Comparison of ENCODE assay signal across 14 cellular contexts in the genomic region with DNA sequence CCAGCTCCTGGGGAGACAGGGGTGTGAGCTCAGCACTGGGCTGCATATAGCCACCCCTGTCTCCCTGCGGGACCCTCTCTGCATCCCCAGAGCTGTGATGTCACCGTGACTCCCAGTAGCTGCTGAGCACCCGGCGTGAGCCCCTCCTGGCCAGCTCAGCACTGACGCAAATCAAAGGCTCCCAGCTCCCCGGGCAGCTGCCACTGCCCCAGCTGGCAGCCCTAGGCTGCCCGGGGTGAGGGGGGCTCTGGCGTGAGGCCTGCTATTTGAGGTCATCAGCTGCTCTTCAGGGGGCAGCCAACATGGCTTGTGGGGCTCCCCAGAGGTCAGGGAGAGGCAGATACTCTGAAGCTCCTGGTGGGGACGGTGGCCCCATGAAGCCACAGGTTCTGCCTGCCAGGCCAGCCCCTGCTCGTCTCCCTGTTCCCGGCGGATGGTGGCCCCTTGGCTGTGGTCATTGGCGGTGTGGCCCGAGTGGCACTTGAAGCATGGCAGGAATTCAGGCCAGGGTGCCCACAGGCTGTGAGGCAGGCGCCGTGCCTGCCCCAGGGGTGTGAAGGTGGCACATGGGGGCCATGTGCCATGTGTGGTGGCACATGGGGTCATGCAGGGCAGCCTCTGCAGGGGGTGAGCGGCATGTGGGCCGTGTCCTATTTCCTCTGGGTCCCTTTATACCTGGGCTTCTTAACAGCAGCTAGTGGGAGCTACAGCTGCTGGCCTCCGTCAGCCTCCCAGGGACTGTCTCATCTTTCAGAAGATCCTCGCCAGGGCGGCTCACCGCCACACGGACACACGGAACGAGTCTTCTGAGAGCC.
DNase-seq lines count a peak whose midpoint lies in the region; ATAC-seq, FAIRE-seq and TF ChIP-seq lines count a peak whose summit lies in the region.
"Had no signal": no experiment of that assay in that cellular context is flagged by ENCODE, and none has a peak within 500 bp of the region (broad histone marks: within the 10 kb centered on the region; RNA-seq: fewer than 3 reads in every experiment).

No MANE protein-coding gene starts in this region.

- H3K4ac ChIP-seq in mesenchymal stem cell (ENCODE audit: low read depth in 1 of 2, low read length in 2 of 2): peak overlapping the region in 1 of 2 experiments; percentile 51

- H3K36me3 ChIP-seq in mesenchymal stem cell (ENCODE audit: control insufficient read depth in 1 of 2, insufficient read depth in 2 of 2, low read depth in 1 of 2, low read length in 2 of 2): no peaks in the 10 kb centered on the region

- H4K91ac ChIP-seq in mesenchymal stem cell (ENCODE audit: low read length): peak overlapping the region; percentile 64

- no peaks in the 10 kb centered on the region for H3K36me3 Mint-ChIP-seq in CD4-positive, alpha-beta T cell (ENCODE audit: low read depth)

- no peaks in the 10 kb centered on the region for H3K27me3 Mint-ChIP-seq in CD4-positive, alpha-beta T cell
- H3K27me3 Mint-ChIP-seq: activated CD4-positive, alpha-beta T cell treated with anti-CD3 and anti-CD28 coated beads for 36 hours had no signal

- H3K27ac Mint-ChIP-seq in CD4-positive, alpha-beta T cell: no peak overlapping the region
- H3K27ac Mint-ChIP-seq: activated CD4-positive, alpha-beta T cell treated with anti-CD3 and anti-CD28 coated beads for 36 hours; T-helper 1 cell treated with Interleukin-12 subunit alpha and Interleukin-12 subunit beta and Interleukin-4 antibody, amounts not matched to agents 30 μg/mL and 1 μg/mL, for 36 hours had no signal

- peaks cover 0 to 4% of the 10 kb centered on the region in 2 experiments for H3K27me3 ChIP-seq in mesenchymal stem cell (ENCODE audit: control insufficient read depth in 1 of 2, insufficient read depth in 1 of 2, low read length in 2 of 2)
- H3K27me3 ChIP-seq in CD4-positive, alpha-beta T cell (ENCODE audit: control insufficient read depth, insufficient read depth, low read length): no peaks in the 10 kb centered on the region

- peak overlapping the region; percentile 38 to 80 for H3K18ac ChIP-seq in mesenchymal stem cell (ENCODE audit: low read depth in 1 of 2, low read length in 2 of 2)

- in situ Hi-C loops in astrocyte of the spinal cord (cut with HindIII; ENCODE audit: low sequenced_read_pairs): no loop called here

- H3K4me1 Mint-ChIP-seq in CD4-positive, alpha-beta T cell (ENCODE audit: low read depth): peaks cover 8% of the 10 kb centered on the region

- peak; percentile 75 for DNase-seq in A172 (ENCODE audit: low spot score)
- DNase-seq in H54 (ENCODE audit: insufficient read length, low spot score): peak; percentile 65
- DNase-seq in astrocyte of the spinal cord (ENCODE audit: low read depth, low spot score): peak; percentile 47
- DNase-seq in mesenchymal stem cell: peak; percentile 40
- no peak for DNase-seq in CD4-positive, alpha-beta T cell
- no peak for DNase-seq in NCI-H1092 (lab: John Stamatoyannopoulos, UW)
- DNase-seq: activated CD4-positive, alpha-beta T cell treated with anti-CD3 and anti-CD28 coated beads for 36 hours; activated T-cell treated with anti-CD3 and anti-CD28 coated beads, Interleukin-2, amount 50 U/mL, for 48 hours; NCI-H1105 had no signal

- H2BK12ac ChIP-seq in mesenchymal stem cell (ENCODE audit: low read length in 2 of 2): peak overlapping the region in 1 of 2 experiments; percentile 85

- H3K4me2 ChIP-seq in mesenchymal stem cell (ENCODE audit: low read length, poor library complexity, severe bottlenecking): no peak overlapping the region

- H2BK15ac ChIP-seq in mesenchymal stem cell (ENCODE audit: low read depth, poor library complexity, severe bottlenecking): peak overlapping the region; percentile 6

- H3K4me1 ChIP-seq in mesenchymal stem cell (ENCODE audit: control insufficient read depth, insufficient read depth, low read depth, low read length): peaks cover 47% of the 10 kb centered on the region

- no peak overlapping the region for H4K8ac ChIP-seq in mesenchymal stem cell (ENCODE audit: low read length)

- H3K9me3 Mint-ChIP-seq in CD4-positive, alpha-beta T cell: no peaks in the 10 kb centered on the region

- no peak for TF ChIP-seq POLR2A in H54 (IDR thresholded peaks at IDR 0.05; ENCODE audit: low read depth, low read length)

- no peak for FAIRE-seq in H54 (lab: Jason Lieb, UNC)
- FAIRE-seq: GM12892 had no signal

- no peak overlapping the region for H3K14ac ChIP-seq in mesenchymal stem cell (ENCODE audit: low read length in 2 of 2)

- no peak overlapping the region for H3K23ac ChIP-seq in mesenchymal stem cell (ENCODE audit: low read length in 2 of 2)

- CTCF ChIA-PET in CD4-positive, alpha-beta T cell (lab: Charles Lee): no interaction called here

- POLR2A ChIA-PET in CD4-positive, alpha-beta T cell (lab: Charles Lee): no interaction called here

- H2AFZ ChIP-seq in mesenchymal stem cell (ENCODE audit: low read depth, low read length): no peak overlapping the region

- no peak for TF ChIP-seq CTCF in astrocyte of the spinal cord (IDR thresholded peaks at IDR 0.05; ENCODE audit: low read depth, low read length)
- TF ChIP-seq CTCF in CD4-positive, alpha-beta T cell (IDR thresholded peaks at IDR 0.05): no peak

- H2AK5ac ChIP-seq in mesenchymal stem cell (ENCODE audit: low read length, severe bottlenecking): peak overlapping the region; percentile 5

- intact Hi-C loops in CD4-positive, alpha-beta T cell (cut with DNase I, micrococcal nuclease): no loop called here

- H3K9ac ChIP-seq in mesenchymal stem cell (ENCODE audit: low read length): peak overlapping the region; percentile 41

- H3K9me3 ChIP-seq in mesenchymal stem cell (ENCODE audit: control insufficient read depth, low read length): no peaks in the 10 kb centered on the region
- H3K9me3 ChIP-seq in CD4-positive, alpha-beta T cell (ENCODE audit: control insufficient read depth, low read length): no peaks in the 10 kb centered on the region

- H3K79me1 ChIP-seq in mesenchymal stem cell (replicated peaks; ENCODE audit: low read length, poor library complexity, severe bottlenecking): no peaks in the 10 kb centered on the region

- H3K27ac ChIP-seq in mesenchymal stem cell (ENCODE audit: low read length, poor library complexity, severe bottlenecking): peak overlapping the region; percentile 6
- no peak overlapping the region for H3K27ac ChIP-seq in CD4-positive, alpha-beta T cell (ENCODE audit: low read depth, low read length)

- H2BK5ac ChIP-seq in mesenchymal stem cell (ENCODE audit: low read depth, low read length, poor library complexity, severe bottlenecking): no peak overlapping the region

- WGBS in mesenchymal stem cell: 85% methylated on average over 25 of the region's 25 CpGs

- ATAC-seq in CD4-positive, alpha-beta T cell (ENCODE audit: poor library complexity): no peak
- ATAC-seq in GM21737 (IDR thresholded peaks at IDR 0.05; ENCODE audit: unreplicated experiment): no peak
- no peak for ATAC-seq in GM18858 (IDR thresholded peaks at IDR 0.05; ENCODE audit: unreplicated experiment)
- ATAC-seq: activated CD4-positive, alpha-beta T cell treated with anti-CD3 and anti-CD28 coated beads for 36 hours had no signal

- H2BK120ac ChIP-seq in mesenchymal stem cell (ENCODE audit: low read depth, low read length): peak overlapping the region; percentile 27

- no peak overlapping the region for H3K4me3 Mint-ChIP-seq in CD4-positive, alpha-beta T cell
- H3K4me3 Mint-ChIP-seq: activated CD4-positive, alpha-beta T cell treated with anti-CD3 and anti-CD28 coated beads for 36 hours; T-helper 1 cell treated with Interleukin-12 subunit alpha and Interleukin-12 subunit beta and Interleukin-4 antibody, amounts not matched to agents 30 μg/mL and 1 μg/mL, for 36 hours had no signal

- H3K4me3 ChIP-seq in astrocyte of the spinal cord (ENCODE audit: low read depth, low read length) (no peak overlapping the region), mesenchymal stem cell (ENCODE audit: insufficient read depth in 1 of 2, low read depth in 1 of 2, low read length in 2 of 2) (no peak overlapping the region)
- H3K4me3 ChIP-seq: lung had no signal

Comparison
In these comparisons a context has a peak if more than half of its experiments do, and no peak if none do; other contexts are left out.
1. DNase-seq: peak in A172 (single experiment), H54 (single experiment), astrocyte of the spinal cord (single experiment) and mesenchymal stem cell (single experiment); none in CD4-positive, alpha-beta T cell (0 of 10) and NCI-H1092 (single experiment).